ENCODE assay signal across 30 cellular contexts in the genomic region with DNA sequence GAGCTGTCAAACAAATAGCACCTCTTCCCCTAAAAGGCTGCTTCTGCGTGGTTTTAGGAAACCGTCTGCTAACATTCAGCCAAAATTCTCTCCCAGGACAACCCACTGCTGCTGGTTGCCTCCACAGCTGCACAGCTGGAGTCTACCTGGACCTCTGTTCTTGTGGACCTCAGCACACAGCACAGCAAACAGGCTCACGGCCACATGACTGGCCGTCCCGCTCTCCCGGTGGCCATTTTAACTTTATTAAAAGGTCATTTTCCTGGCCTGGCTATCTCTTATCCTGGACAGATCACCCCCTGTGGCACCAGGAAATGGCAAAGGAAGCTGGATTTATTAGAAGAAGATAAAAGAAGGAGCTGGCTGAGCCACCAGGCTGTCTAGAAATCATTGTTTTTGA. TPM values are rescaled to one million over a fixed set of nuclear protein-coding genes. Genes with fewer than 3 reads are reported as not detected.
A peak's percentile ranks its signal among the peaks of the same experiment; 100 is the strongest.
DNase-seq lines count a peak whose midpoint lies in the region; ATAC-seq, FAIRE-seq and TF ChIP-seq lines count a peak whose summit lies in the region.
"Had no signal": no experiment of that assay in that cellular context is flagged by ENCODE, and none has a peak within 500 bp of the region (broad histone marks: within the 10 kb centered on the region; RNA-seq: fewer than 3 reads in every experiment).

No MANE protein-coding gene starts in this region.

- no peak overlapping the region for H3K4me3 ChIP-seq in right atrium auricular region
- H3K4me3 ChIP-seq in endothelial cell of umbilical vein (replicated peaks in 1 of 3; ENCODE audit: insufficient read depth in 1 of 3, low read depth in 1 of 3, low read length in 3 of 3) = no peak overlapping the region
- no peak overlapping the region for H3K4me3 ChIP-seq in prostate gland
- no peak overlapping the region for H3K4me3 ChIP-seq in uterus
- no peak overlapping the region for H3K4me3 ChIP-seq in CD4-positive, alpha-beta memory T cell (ENCODE audit: low read length in 2 of 2)
- H3K4me3 ChIP-seq: GM23338, SJCRH30, skin epidermis, testis had no signal

- peaks cover 3 to 4% of the 10 kb centered on the region in 2 donors for H3K27me3 Mint-ChIP-seq in CD4-positive, alpha-beta memory T cell
- H3K27me3 Mint-ChIP-seq: activated CD4-positive, alpha-beta memory T cell treated with anti-CD3 and anti-CD28 coated beads for 36 hours had no signal

- H3K36me3 ChIP-seq in right atrium auricular region = peaks cover 16% of the 10 kb centered on the region
- H3K36me3 ChIP-seq in endothelial cell of umbilical vein (ENCODE audit: control insufficient read depth in 2 of 2, extremely low read depth in 1 of 2, insufficient read depth in 2 of 2, low read length in 2 of 2) = no peaks in the 10 kb centered on the region
- H3K36me3 ChIP-seq in prostate gland = no peaks in the 10 kb centered on the region
- no peaks in the 10 kb centered on the region for H3K36me3 ChIP-seq in uterus
- H3K36me3 ChIP-seq in CD4-positive, alpha-beta memory T cell (ENCODE audit: insufficient read depth, low read length) = no peaks in the 10 kb centered on the region
- H3K36me3 ChIP-seq: SJCRH30 had no signal

- no peak overlapping the region for H3K4me2 ChIP-seq in endothelial cell of umbilical vein (ENCODE audit: insufficient read depth, low read length)
- H3K4me2 ChIP-seq: GM23338 had no signal

- no peaks in the 10 kb centered on the region for H3K79me2 ChIP-seq in endothelial cell of umbilical vein (ENCODE audit: control insufficient read depth, insufficient read depth, low read length)

- H4K20me1 ChIP-seq in endothelial cell of umbilical vein (replicated peaks; ENCODE audit: control insufficient read depth, extremely low read depth, insufficient read depth, low read length) = no peaks in the 10 kb centered on the region

- CTCF ChIA-PET in endothelial cell of umbilical vein (lab: Charles Lee) = interaction anchor here (0.6 kb wide), 1 partner anchor 75 kb away, joined by 3 read pairs; no protein-coding TSS in a partner anchor
- CTCF ChIA-PET in CD4-positive, alpha-beta memory T cell (lab: Charles Lee; ENCODE audit: partially characterized antibody) = no interaction called here

- dilution Hi-C loops in endothelial cell of umbilical vein (cut with MboI; ENCODE audit: extremely low pct_ligation_motif_present, low sequenced_read_pairs) = no loop called here

- no TSS peak for BruUV-seq in endothelial cell of umbilical vein (replicated peaks; lab: Mats Ljungman, UMichigan)

- DNase-seq in right atrium auricular region (ENCODE audit: low spot score) (no peak), Right ventricle myocardium superior (no peak), endothelial cell of umbilical vein (ENCODE audit: low read depth, low spot score) (no peak), prostate gland (ENCODE audit: low spot score) (no peak), uterus (no peak), NK-92 (lab: John Stamatoyannopoulos, UW; ENCODE audit: unreplicated experiment) (no peak), 8988T (no peak)
- no peak for DNase-seq in CD4-positive, alpha-beta memory T cell
- DNase-seq: activated CD4-positive, alpha-beta memory T cell treated with anti-CD3 and anti-CD28 coated beads for 36 hours; activated CD4-positive, CD25-positive, alpha-beta regulatory T cell treated with anti-CD3 and anti-CD28 coated beads, Interleukin-2, amount 50 U/mL, for 72 hours; activated CD8-positive, alpha-beta memory T cell treated with anti-CD3 and anti-CD28 coated beads, Interleukin-2, amount 50 U/mL, for 48 hours; activated naive CD4-positive, alpha-beta T cell treated with anti-CD3 and anti-CD28 coated beads, Interleukin-2, amount 10 ng/mL, durations not matched to agents 7 days and 5 days; AML-193; CD4-positive, CD25-positive, alpha-beta regulatory T cell; IMR-90; islet precursor cell; midbrain; MV-4-11; naive thymus-derived CD8-positive, alpha-beta T cell; NCI-H1436 treated with DMSO at 0.1 percent for 48 hours; NCI-H748 treated with DMSO at 0.1 percent for 48 hours; nucleus accumbens; SJCRH30; stimulated activated naive B cell treated with anti-CD40 and anti-IgM and Interleukin-4, amounts not matched to agents 10 μg/mL and 1 μg/mL and 100 μg/mL, for 72 hours; testis had no signal

- H3K9me3 ChIP-seq in right atrium auricular region = no peaks in the 10 kb centered on the region
- no peaks in the 10 kb centered on the region for H3K9me3 ChIP-seq in endothelial cell of umbilical vein (replicated peaks; ENCODE audit: control insufficient read depth, insufficient read depth, low read length)
- no peaks in the 10 kb centered on the region for H3K9me3 ChIP-seq in prostate gland
- H3K9me3 ChIP-seq in uterus = no peaks in the 10 kb centered on the region
- H3K9me3 ChIP-seq in CD4-positive, alpha-beta memory T cell (ENCODE audit: control insufficient read depth in 1 of 2, low read length in 2 of 2) = no peaks in the 10 kb centered on the region
- H3K9me3 ChIP-seq: SJCRH30, testis had no signal

- peak overlapping the region; percentile 18 for H2AFZ ChIP-seq in endothelial cell of umbilical vein (ENCODE audit: low read depth, low read length)
- H2AFZ ChIP-seq: GM23338 had no signal

- no peaks in the 10 kb centered on the region for H3K9me3 Mint-ChIP-seq in CD4-positive, alpha-beta memory T cell
- H3K9me3 Mint-ChIP-seq: activated CD4-positive, alpha-beta memory T cell treated with anti-CD3 and anti-CD28 coated beads for 36 hours; activated naive CD4-positive, alpha-beta T cell treated with anti-CD3 and anti-CD28 coated beads, Interleukin-2, amount 10 ng/mL, durations not matched to agents 7 days and 5 days; activated T-helper 1 cell treated with anti-CD3 and anti-CD28 coated beads, Interleukin-12 subunit alpha, Interleukin-12 subunit beta, Interleukin-2, Interleukin-4 antibody, amounts not matched to agents 30 ng/mL and 10 ng/mL and 1 ng/mL, durations not matched to agents 14 hours and 24 hours and 36 hours; GM23338; naive thymus-derived CD8-positive, alpha-beta T cell; stimulated activated naive B cell treated with anti-CD40 and anti-IgM and Interleukin-4, amounts not matched to agents 10 μg/mL and 1 μg/mL and 100 μg/mL, for 72 hours; T-helper 1 cell treated with Interleukin-12 subunit alpha and Interleukin-12 subunit beta and Interleukin-4 antibody, amounts not matched to agents 30 μg/mL and 1 μg/mL, for 36 hours had no signal

- H3K27me3 ChIP-seq in right atrium auricular region = no peaks in the 10 kb centered on the region
- H3K27me3 ChIP-seq in endothelial cell of umbilical vein (ENCODE audit: control insufficient read depth in 2 of 2, insufficient read depth in 2 of 2, low read length in 2 of 2) = no peaks in the 10 kb centered on the region
- no peaks in the 10 kb centered on the region for H3K27me3 ChIP-seq in prostate gland (replicated peaks; ENCODE audit: insufficient read depth)
- H3K27me3 ChIP-seq in uterus = no peaks in the 10 kb centered on the region
- H3K27me3 ChIP-seq in CD4-positive, alpha-beta memory T cell (ENCODE audit: insufficient read depth, low read length) = no peaks in the 10 kb centered on the region
- H3K27me3 ChIP-seq: SJCRH30, testis had no signal

- H3K27ac Mint-ChIP-seq in CD4-positive, alpha-beta memory T cell = no peak overlapping the region
- H3K27ac Mint-ChIP-seq: activated CD4-positive, alpha-beta memory T cell treated with anti-CD3 and anti-CD28 coated beads for 36 hours; activated T-helper 1 cell treated with anti-CD3 and anti-CD28 coated beads, Interleukin-12 subunit alpha, Interleukin-12 subunit beta, Interleukin-2, Interleukin-4 antibody, amounts not matched to agents 30 ng/mL and 10 ng/mL and 1 ng/mL, durations not matched to agents 14 hours and 24 hours and 36 hours; CD4-positive, CD25-positive, alpha-beta regulatory T cell; GM23338; naive thymus-derived CD8-positive, alpha-beta T cell; progenitor cell of endocrine pancreas; stimulated activated naive B cell treated with anti-CD40 and anti-IgM and Interleukin-4, amounts not matched to agents 10 μg/mL and 1 μg/mL and 100 μg/mL, for 72 hours; T-helper 1 cell treated with Interleukin-12 subunit alpha and Interleukin-12 subunit beta and Interleukin-4 antibody, amounts not matched to agents 30 μg/mL and 1 μg/mL, for 36 hours had no signal

- no peak overlapping the region for H3K9ac ChIP-seq in endothelial cell of umbilical vein (replicated peaks; ENCODE audit: extremely low read depth, insufficient read depth, low read length)

- peak; percentile 15 for FAIRE-seq in endothelial cell of umbilical vein (lab: Jason Lieb, UNC)

- TF ChIP-seq CTCF in right atrium auricular region (IDR thresholded peaks at IDR 0.05) (no peak), endothelial cell of umbilical vein (IDR thresholded peaks at IDR 0.05; ENCODE audit: extremely low read depth in 1 of 2, insufficient read depth in 1 of 2, low read depth in 1 of 2, low read length in 2 of 2) (no peak), prostate gland (IDR thresholded peaks at IDR 0.05) (no peak), uterus (IDR thresholded peaks at IDR 0.05) (no peak)

- no peaks in the 10 kb centered on the region for H3K36me3 Mint-ChIP-seq in CD4-positive, alpha-beta memory T cell
- H3K36me3 Mint-ChIP-seq: activated CD4-positive, alpha-beta memory T cell treated with anti-CD3 and anti-CD28 coated beads for 36 hours; activated naive CD4-positive, alpha-beta T cell treated with anti-CD3 and anti-CD28 coated beads, Interleukin-2, amount 10 ng/mL, durations not matched to agents 7 days and 5 days; CD4-positive, CD25-positive, alpha-beta regulatory T cell; naive thymus-derived CD8-positive, alpha-beta T cell; stimulated activated naive B cell treated with anti-CD40 and anti-IgM and Interleukin-4, amounts not matched to agents 10 μg/mL and 1 μg/mL and 100 μg/mL, for 72 hours had no signal

- no peaks in the 10 kb centered on the region for H3K9me1 ChIP-seq in endothelial cell of umbilical vein (replicated peaks; ENCODE audit: control insufficient read depth, extremely low read depth, insufficient read depth, low read length)

- H3K4me3 Mint-ChIP-seq in CD4-positive, alpha-beta memory T cell = no peak overlapping the region
- H3K4me3 Mint-ChIP-seq: activated CD4-positive, alpha-beta memory T cell treated with anti-CD3 and anti-CD28 coated beads for 36 hours; activated naive CD4-positive, alpha-beta T cell treated with anti-CD3 and anti-CD28 coated beads, Interleukin-2, amount 10 ng/mL, durations not matched to agents 7 days and 5 days; activated T-helper 1 cell treated with anti-CD3 and anti-CD28 coated beads, Interleukin-12 subunit alpha, Interleukin-12 subunit beta, Interleukin-2, Interleukin-4 antibody, amounts not matched to agents 30 ng/mL and 10 ng/mL and 1 ng/mL, durations not matched to agents 14 hours and 24 hours and 36 hours; GM23338; naive thymus-derived CD8-positive, alpha-beta T cell; stimulated activated naive B cell treated with anti-CD40 and anti-IgM and Interleukin-4, amounts not matched to agents 10 μg/mL and 1 μg/mL and 100 μg/mL, for 72 hours; T-helper 1 cell treated with Interleukin-12 subunit alpha and Interleukin-12 subunit beta and Interleukin-4 antibody, amounts not matched to agents 30 μg/mL and 1 μg/mL, for 36 hours had no signal

- POLR2A ChIA-PET in endothelial cell of umbilical vein (lab: Charles Lee) = no interaction called here
- POLR2A ChIA-PET in CD4-positive, alpha-beta memory T cell (lab: Charles Lee; ENCODE audit: partially characterized antibody) = no interaction called here

- TF ChIP-seq POLR2A in endothelial cell of umbilical vein (IDR thresholded peaks at IDR 0.05; ENCODE audit: low read depth, low read length) = no peak
- TF ChIP-seq POLR2A in prostate gland (IDR thresholded peaks at IDR 0.05) = no peak
- no peak for TF ChIP-seq POLR2A in uterus (IDR thresholded peaks at IDR 0.05)

- intact Hi-C loops in Right ventricle myocardium superior (cut with DNase I) = no loop called here
- intact Hi-C loops in endothelial cell of umbilical vein (cut with micrococcal nuclease) = no loop called here
- intact Hi-C loops in prostate gland (cut with DNase I) = no loop called here
- intact Hi-C loops in uterus (cut with DNase I; ENCODE audit: low total_unique reads) = no loop called here
- intact Hi-C loops in CD4-positive, alpha-beta memory T cell (cut with micrococcal nuclease) = no loop called here

- peak overlapping the region; percentile 85 to 95 for H3K27ac ChIP-seq in right atrium auricular region
- no peak overlapping the region for H3K27ac ChIP-seq in endothelial cell of umbilical vein (ENCODE audit: insufficient read depth, low read depth, low read length)
- peak overlapping the region; percentile 69 to 71 for H3K27ac ChIP-seq in prostate gland
- peak overlapping the region; percentile 77 to 94 for H3K27ac ChIP-seq in uterus
- no peak overlapping the region for H3K27ac ChIP-seq in CD4-positive, alpha-beta memory T cell (ENCODE audit: low read depth, low read length)
- H3K27ac ChIP-seq: SJCRH30, skin epidermis had no signal

- ATAC-seq in Right ventricle myocardium superior (ENCODE audit: poor library complexity) = no peak
- ATAC-seq: GM23338; naive thymus-derived CD8-positive, alpha-beta T cell; stimulated activated naive B cell treated with anti-CD40 and anti-IgM and Interleukin-4, amounts not matched to agents 10 μg/mL and 1 μg/mL and 100 μg/mL, for 72 hours had no signal

- WGBS in prostate gland = 61% methylated on average over 6 of the region's 6 CpGs

- H3K4me1 ChIP-seq in right atrium auricular region (peaks cover 0 to 98% of the 10 kb centered on the region in 2 donors), endothelial cell of umbilical vein (ENCODE audit: control insufficient read depth, extremely low read depth, insufficient read depth, low read length) (peaks cover 34% of the 10 kb centered on the region), prostate gland (replicated peaks) (no peaks in the 10 kb centered on the region), uterus (peaks cover 0 to 12% of the 10 kb centered on the region in 2 donors)
- no peaks in the 10 kb centered on the region for H3K4me1 ChIP-seq in CD4-positive, alpha-beta memory T cell (ENCODE audit: insufficient read depth, low read length)
- H3K4me1 ChIP-seq: SJCRH30, testis had no signal

- H3K4me1 Mint-ChIP-seq in CD4-positive, alpha-beta memory T cell = peaks cover 0 to 4% (median 0%) of the 10 kb centered on the region in 4 donors
- H3K4me1 Mint-ChIP-seq: activated naive CD4-positive, alpha-beta T cell treated with anti-CD3 and anti-CD28 coated beads, Interleukin-2, amount 10 ng/mL, durations not matched to agents 7 days and 5 days; CD4-positive, CD25-positive, alpha-beta regulatory T cell; naive thymus-derived CD8-positive, alpha-beta T cell; stimulated activated naive B cell treated with anti-CD40 and anti-IgM and Interleukin-4, amounts not matched to agents 10 μg/mL and 1 μg/mL and 100 μg/mL, for 72 hours had no signal

RNA-seq across cellular contexts. Expression of a gene that starts 27.6 kb away (rescaled TPM):
- total RNA-seq in right atrium auricular region (100 to 1,000 TPM; 742 to 815 TPM), Right ventricle myocardium superior (697 TPM), endothelial cell of umbilical vein (3.2 and 7.9 TPM in 2 replicates), prostate gland (100 to 1,000 TPM in 1 of 2 donors, 10 to 100 TPM in 1; 84.6 to 189 TPM), uterus (100 to 1,000 TPM in 3 of 4 donors, 10 to 100 TPM in 1; 89.9 to 422 (median 271) TPM)
- 1.8 and 2.0 TPM in 2 replicates for polyA plus RNA-seq in endothelial cell of umbilical vein
- 1.9 and 2.1 TPM in 2 replicates for polyA plus RNA-seq in endothelial cell of umbilical vein (2011; cell fraction: cytosol; rRNA removed)
- 5.1 and 6.9 TPM in 2 replicates for polyA plus RNA-seq in endothelial cell of umbilical vein (2011; cell fraction: nucleus; rRNA removed)
- polyA plus RNA-seq in endothelial cell of umbilical vein (2012) = 0.87 and 1.6 TPM in 2 replicates
- 5.1 and 7.9 TPM in 2 replicates for polyA minus RNA-seq in endothelial cell of umbilical vein
- 0.51 TPM for polyA minus RNA-seq in endothelial cell of umbilical vein (2011; cell fraction: cytosol; rRNA and poly(A)+ RNA removed)
- 11.1 and 17.3 TPM in 2 replicates for polyA minus RNA-seq in endothelial cell of umbilical vein (2011; cell fraction: nucleus; rRNA and poly(A)+ RNA removed)
- under 1 TPM; 0.67 to 0.93 TPM for total RNA-seq in CD4-positive, alpha-beta memory T cell
- under 1 TPM in 1 of 2 donors, not detected in 1; 0.75 TPM for polyA plus RNA-seq in CD4-positive, alpha-beta memory T cell

Comparison
In these comparisons a context has a peak if more than half of its experiments do, and no peak if none do; other contexts are left out.
1. H3K27ac ChIP-seq: peak in right atrium auricular region (2 of 2), prostate gland (2 of 2) and uterus (2 of 2); none in endothelial cell of umbilical vein (single experiment) and CD4-positive, alpha-beta memory T cell (single experiment).